Comparison of ENCODE assay signal across 15 cellular contexts in the genomic region with DNA sequence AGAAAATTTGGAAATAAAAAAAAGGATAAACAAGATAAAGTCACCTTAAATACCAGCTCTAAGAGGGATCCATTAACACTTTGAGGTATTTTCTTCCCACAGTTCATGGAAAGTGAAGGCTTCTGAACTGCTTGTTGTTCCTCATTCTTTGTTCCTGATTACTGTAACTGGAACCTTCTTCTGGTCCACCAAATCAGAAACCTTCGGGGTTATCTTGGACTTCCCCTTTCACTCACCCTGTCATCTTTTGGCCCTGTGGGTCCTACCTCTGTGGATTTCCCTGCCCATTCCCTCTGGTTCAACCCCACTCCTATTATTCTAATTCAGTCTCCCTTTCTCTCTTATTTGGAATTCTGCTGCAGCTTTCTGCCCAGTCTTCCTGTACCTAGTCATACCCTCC.
DNase-seq lines count a peak whose midpoint lies in the region; ATAC-seq and TF ChIP-seq lines count a peak whose summit lies in the region.
"Had no signal": no experiment of that assay in that cellular context is flagged by ENCODE, and none has a peak within 500 bp of the region (broad histone marks: within the 10 kb centered on the region; RNA-seq: fewer than 3 reads in every experiment).

No MANE protein-coding gene starts in this region.

- DNase-seq in GM12865 (ENCODE audit: low read depth): peak; percentile 11
- peak; percentile 48 for DNase-seq in NB4 (ENCODE audit: low read depth)
- no peak for DNase-seq in left lung
- no peak for DNase-seq in activated CD8-positive, alpha-beta memory T cell treated with anti-CD3 and anti-CD28 coated beads, Interleukin-2, amount 50 U/mL, for 4 hours
- DNase-seq in left lobe of liver (ENCODE audit: low spot score): no peak
- no peak for DNase-seq in DMS79 treated with DMSO at 0.1 percent for 48 hours (lab: John Stamatoyannopoulos, UW)
- DNase-seq in HFFc6: no peak
- DNase-seq: activated CD8-positive, alpha-beta T cell treated with anti-CD3 and anti-CD28 coated beads, Interleukin-2, amount 10 ng/mL, durations not matched to agents 7 days and 5 days; activated effector memory CD4-positive, alpha-beta T cell treated with anti-CD3 and anti-CD28 coated beads, Interleukin-2, amount 50 U/mL, for 16 hours; SHP77; stimulated activated CD4-positive, alpha-beta T cell treated with anti-CD3 and anti-CD28 coated beads, Interleukin-12 subunit alpha, Interleukin-12 subunit beta, amount 100 ng/mL, for 4 hours had no signal

- ATAC-seq in GM21576 (IDR thresholded peaks at IDR 0.05; ENCODE audit: unreplicated experiment) (peak; percentile 49), left lung (peak; percentile 37), left lobe of liver (no peak)
- ATAC-seq: activated CD8-positive, alpha-beta T cell treated with anti-CD3 and anti-CD28 coated beads, Interleukin-2, amount 10 ng/mL, durations not matched to agents 7 days and 5 days had no signal

- peaks cover 10% of the 10 kb centered on the region for H3K27me3 Mint-ChIP-seq in HFFc6 (ENCODE audit: insufficient read depth)

- H3K27ac ChIP-seq in left lung: no peak overlapping the region
- H3K27ac ChIP-seq: ascending aorta, epithelial cell of prostate, KMS-11 had no signal

- H3K27me3 ChIP-seq in left lung: no peaks in the 10 kb centered on the region
- H3K27me3 ChIP-seq: ascending aorta had no signal

- H3K9me3 Mint-ChIP-seq in HFFc6: no peaks in the 10 kb centered on the region

- no peaks in the 10 kb centered on the region for H3K9me3 ChIP-seq in left lung
- H3K9me3 ChIP-seq: ascending aorta had no signal

- no peak for TF ChIP-seq CTCF in GM12865 (IDR thresholded peaks at IDR 0.05; ENCODE audit: insufficient read depth, low read depth, low read length, missing control alignments)
- TF ChIP-seq CTCF in NB4 (IDR thresholded peaks at IDR 0.05; ENCODE audit: low read depth, low read length): no peak
- TF ChIP-seq CTCF in left lung (IDR thresholded peaks at IDR 0.05): no peak
- no peak for TF ChIP-seq CTCF in HFFc6 (IDR thresholded peaks at IDR 0.05)

- intact Hi-C loops in left lung (cut with DNase I): no loop called here

- H3K4me3 ChIP-seq in GM12865 (ENCODE audit: low read depth, low read length): no peak overlapping the region
- H3K4me3 ChIP-seq in NB4 (ENCODE audit: low read depth, low read length): no peak overlapping the region
- no peak overlapping the region for H3K4me3 ChIP-seq in left lung
- H3K4me3 ChIP-seq: ascending aorta had no signal

- TF ChIP-seq POLR2A in NB4 (IDR thresholded peaks at IDR 0.05; ENCODE audit: extremely low read depth, insufficient read length): no peak

- H3K36me3 Mint-ChIP-seq in HFFc6 (ENCODE audit: low read depth): no peaks in the 10 kb centered on the region

- H3K4me3 Mint-ChIP-seq in HFFc6: no peak overlapping the region
- H3K4me3 Mint-ChIP-seq: activated CD8-positive, alpha-beta T cell treated with anti-CD3 and anti-CD28 coated beads, Interleukin-2, amount 10 ng/mL, durations not matched to agents 7 days and 5 days had no signal

- H3K36me3 ChIP-seq in left lung: no peaks in the 10 kb centered on the region
- H3K36me3 ChIP-seq: ascending aorta had no signal

- no peaks in the 10 kb centered on the region for H3K4me1 ChIP-seq in left lung
- H3K4me1 ChIP-seq: ascending aorta had no signal

- no peak overlapping the region for H3K27ac Mint-ChIP-seq in HFFc6
- H3K27ac Mint-ChIP-seq: activated CD8-positive, alpha-beta T cell treated with anti-CD3 and anti-CD28 coated beads, Interleukin-2, amount 10 ng/mL, durations not matched to agents 7 days and 5 days had no signal

- H3K4me1 Mint-ChIP-seq in HFFc6 (ENCODE audit: low read depth): no peaks in the 10 kb centered on the region

Comparison
In these comparisons a context has a peak if more than half of its experiments do, and no peak if none do; other contexts are left out.
1. DNase-seq: peak in GM12865 (single experiment) and NB4 (single experiment); none in left lung (0 of 2), activated CD8-positive, alpha-beta memory T cell treated with anti-CD3 and anti-CD28 coated beads, Interleukin-2, amount 50 U/mL, for 4 hours (single experiment), left lobe of liver (single experiment), DMS79 treated with DMSO at 0.1 percent for 48 hours (single experiment) and HFFc6 (single experiment).